ENCODE assay signal across 8 cellular contexts in genomic region chr9:137568445-137568844, GRCh38. TPM values are rescaled to one million over a fixed set of nuclear protein-coding genes. Genes with fewer than 3 reads are reported as not detected.
A peak's percentile ranks its signal among the peaks of the same experiment; 100 is the strongest.
DNase-seq lines count a peak whose midpoint lies in the region; ATAC-seq and TF ChIP-seq lines count a peak whose summit lies in the region.
"Not testable (repeated sequence)": the region's sequence is repeated elsewhere in the genome, so short reads cannot be mapped to it uniquely, and the experiment has no call there.
"Had no signal": no experiment of that assay in that cellular context is flagged by ENCODE, and none has a peak within 500 bp of the region (broad histone marks: within the 10 kb centered on the region; RNA-seq: fewer than 3 reads in every experiment).

No MANE protein-coding gene starts in this region.

- H3K27ac Mint-ChIP-seq in activated T-cell treated with anti-CD3 and anti-CD28 coated beads, Interleukin-2, amount 50 U/mL, for 24 hours = peak overlapping the region; percentile 79
- peak overlapping the region; percentile 46 for H3K27ac Mint-ChIP-seq in activated naive CD8-positive, alpha-beta T cell treated with anti-CD3 and anti-CD28 coated beads for 36 hours
- H3K27ac Mint-ChIP-seq in effector memory CD8-positive, alpha-beta T cell = peak overlapping the region; percentile 17 to 46
- H3K27ac Mint-ChIP-seq in stimulated activated effector memory CD8-positive, alpha-beta T cell treated with anti-CD3 and anti-CD28 coated beads, Interleukin-12 subunit alpha, Interleukin-12 subunit beta, amount 100 ng/mL, for 72 hours = peak overlapping the region; percentile 74

- H3K36me3 Mint-ChIP-seq in activated T-cell treated with anti-CD3 and anti-CD28 coated beads, Interleukin-2, amount 50 U/mL, for 24 hours (ENCODE audit: low read depth) = peaks cover 46% of the 10 kb centered on the region
- H3K36me3 Mint-ChIP-seq in activated naive CD8-positive, alpha-beta T cell treated with anti-CD3 and anti-CD28 coated beads for 36 hours = peaks cover 26% of the 10 kb centered on the region
- H3K36me3 Mint-ChIP-seq in effector memory CD8-positive, alpha-beta T cell (ENCODE audit: insufficient read depth) = peaks cover 26% of the 10 kb centered on the region
- H3K36me3 Mint-ChIP-seq in stimulated activated effector memory CD8-positive, alpha-beta T cell treated with anti-CD3 and anti-CD28 coated beads, Interleukin-12 subunit alpha, Interleukin-12 subunit beta, amount 100 ng/mL, for 72 hours = peaks cover 48% of the 10 kb centered on the region

- H3K9me3 ChIP-seq in BLaER1 = not testable (repeated sequence)

- H3K9ac ChIP-seq in BLaER1 = not testable (repeated sequence)

- peak overlapping the region; percentile 33 for H3K4me2 ChIP-seq in BLaER1

- not testable (repeated sequence) for H3K27me3 ChIP-seq in BLaER1; HL-60 (ENCODE audit: insufficient read depth, poor library complexity, severe bottlenecking)

- H3K27me3 Mint-ChIP-seq in activated T-cell treated with anti-CD3 and anti-CD28 coated beads, Interleukin-2, amount 50 U/mL, for 24 hours; activated naive CD8-positive, alpha-beta T cell treated with anti-CD3 and anti-CD28 coated beads for 36 hours; effector memory CD8-positive, alpha-beta T cell: not testable (repeated sequence)

- H3K4me1 Mint-ChIP-seq in activated T-cell treated with anti-CD3 and anti-CD28 coated beads, Interleukin-2, amount 50 U/mL, for 24 hours (ENCODE audit: low read depth) = peaks cover 15% of the 10 kb centered on the region
- not testable (repeated sequence) for H3K4me1 Mint-ChIP-seq in activated naive CD8-positive, alpha-beta T cell treated with anti-CD3 and anti-CD28 coated beads for 36 hours
- H3K4me1 Mint-ChIP-seq in effector memory CD8-positive, alpha-beta T cell (ENCODE audit: low read depth in 2 of 2) = peaks cover 8 to 19% of the 10 kb centered on the region in 2 donors
- H3K4me1 Mint-ChIP-seq in stimulated activated effector memory CD8-positive, alpha-beta T cell treated with anti-CD3 and anti-CD28 coated beads, Interleukin-12 subunit alpha, Interleukin-12 subunit beta, amount 100 ng/mL, for 72 hours = peaks cover 32% of the 10 kb centered on the region

- peak in 1 of 2 experiments; percentile 14 for DNase-seq in HL-60 (ENCODE audit: low read depth in 1 of 2, low spot score in 1 of 2)
- not testable (repeated sequence) for DNase-seq in RWPE1 (ENCODE audit: low spot score); activated T-cell treated with anti-CD3 and anti-CD28 coated beads, Interleukin-2, amount 50 U/mL, for 24 hours; activated naive CD8-positive, alpha-beta T cell treated with anti-CD3 and anti-CD28 coated beads for 36 hours; effector memory CD8-positive, alpha-beta T cell; stimulated activated effector memory CD8-positive, alpha-beta T cell treated with anti-CD3 and anti-CD28 coated beads, Interleukin-12 subunit alpha, Interleukin-12 subunit beta, amount 100 ng/mL, for 72 hours (ENCODE audit: low spot score in 2 of 2)

- H3K4me1 ChIP-seq in BLaER1 = peaks cover 21% of the 10 kb centered on the region

- H3K4me3 ChIP-seq in BLaER1; HL-60 (replicated peaks; ENCODE audit: insufficient read depth, low read length): not testable (repeated sequence)

- H3K4me3 Mint-ChIP-seq in activated T-cell treated with anti-CD3 and anti-CD28 coated beads, Interleukin-2, amount 50 U/mL, for 24 hours; activated naive CD8-positive, alpha-beta T cell treated with anti-CD3 and anti-CD28 coated beads for 36 hours; effector memory CD8-positive, alpha-beta T cell; stimulated activated effector memory CD8-positive, alpha-beta T cell treated with anti-CD3 and anti-CD28 coated beads, Interleukin-12 subunit alpha, Interleukin-12 subunit beta, amount 100 ng/mL, for 72 hours: not testable (repeated sequence)

- H3K27ac ChIP-seq in BLaER1 (peak overlapping the region; percentile 48), HL-60 (replicated peaks) (peak overlapping the region; percentile 17; the same call in 1 of the 2 replicates), RWPE1 (peak overlapping the region; percentile 35)

- CTCF ChIA-PET in RWPE1 (lab: Yijun Ruan, JAX) = not testable (repeated sequence)

- POLR2A ChIA-PET in RWPE1 (lab: Yijun Ruan, JAX; ENCODE audit: low non-redundant PET) = not testable (repeated sequence)

- peaks cover 49% of the 10 kb centered on the region for H3K36me3 ChIP-seq in BLaER1

- not testable (repeated sequence) for ATAC-seq in effector memory CD8-positive, alpha-beta T cell (replicated peaks); stimulated activated effector memory CD8-positive, alpha-beta T cell treated with anti-CD3 and anti-CD28 coated beads, Interleukin-12 subunit alpha, Interleukin-12 subunit beta, amount 100 ng/mL, for 72 hours

- not testable (repeated sequence) for H3K9me3 Mint-ChIP-seq in activated T-cell treated with anti-CD3 and anti-CD28 coated beads, Interleukin-2, amount 50 U/mL, for 24 hours; activated naive CD8-positive, alpha-beta T cell treated with anti-CD3 and anti-CD28 coated beads for 36 hours; effector memory CD8-positive, alpha-beta T cell; stimulated activated effector memory CD8-positive, alpha-beta T cell treated with anti-CD3 and anti-CD28 coated beads, Interleukin-12 subunit alpha, Interleukin-12 subunit beta, amount 100 ng/mL, for 72 hours

- peaks cover 32% of the 10 kb centered on the region for H4K20me1 ChIP-seq in BLaER1

- not testable (repeated sequence) for TF ChIP-seq CTCF in HL-60 (IDR thresholded peaks at IDR 0.05; ENCODE audit: insufficient read depth, low read length); RWPE1 (conservative IDR thresholded peaks at IDR 0.05; ENCODE audit: low read depth)

RNA-seq across cellular contexts. Expression of gene DPH7, which starts 10.3 kb away (rescaled TPM):
- total RNA-seq in activated naive CD8-positive, alpha-beta T cell treated with anti-CD3 and anti-CD28 coated beads for 36 hours = 10 to 100 TPM; 31.7 to 33.7 TPM

RNA-seq across cellular contexts. Expression of gene MRPL41, which starts 16.8 kb away (rescaled TPM):
- 10 to 100 TPM; 54.6 to 54.9 TPM for total RNA-seq in activated naive CD8-positive, alpha-beta T cell treated with anti-CD3 and anti-CD28 coated beads for 36 hours

RNA-seq across cellular contexts. Expression of gene PNPLA7, which starts 18.2 kb away (rescaled TPM):
- 1 to 10 TPM; 2.5 to 2.9 TPM for total RNA-seq in activated naive CD8-positive, alpha-beta T cell treated with anti-CD3 and anti-CD28 coated beads for 36 hours
- total RNA-seq: H4 had no signal

RNA-seq across cellular contexts. Expression of gene ZMYND19, which starts 21.9 kb away (rescaled TPM):
- 10 to 100 TPM; 55.6 to 56.4 TPM for total RNA-seq in activated naive CD8-positive, alpha-beta T cell treated with anti-CD3 and anti-CD28 coated beads for 36 hours

RNA-seq across cellular contexts. Expression of gene ARRDC1, which starts 37.0 kb away (rescaled TPM):
- 10 to 100 TPM; 28.6 to 29.3 TPM for total RNA-seq in activated naive CD8-positive, alpha-beta T cell treated with anti-CD3 and anti-CD28 coated beads for 36 hours
